13 cellular contexts compared by ENCODE assay signal in genomic region chr4:80307183-80307735, GRCh38. TPM values are rescaled to one million over a fixed set of nuclear protein-coding genes. Genes with fewer than 3 reads are reported as not detected.
A peak's percentile ranks its signal among the peaks of the same experiment; 100 is the strongest.
DNase-seq lines count a peak whose midpoint lies in the region; ATAC-seq and TF ChIP-seq lines count a peak whose summit lies in the region.
"Had no signal": no experiment of that assay in that cellular context is flagged by ENCODE, and none has a peak within 500 bp of the region (broad histone marks: within the 10 kb centered on the region; RNA-seq: fewer than 3 reads in every experiment).

No MANE protein-coding gene starts in this region.

- no peaks in the 10 kb centered on the region for H3K27me3 ChIP-seq in fibroblast of lung (ENCODE audit: control insufficient read depth, insufficient read depth, low read length)
- H3K27me3 ChIP-seq: vagina had no signal

- H3K9ac ChIP-seq in fibroblast of lung (ENCODE audit: insufficient read depth, low read length): no peak overlapping the region

- no peaks in the 10 kb centered on the region for H3K36me3 Mint-ChIP-seq in activated CD8-positive, alpha-beta T cell treated with anti-CD3 and anti-CD28 coated beads for 36 hours (ENCODE audit: low read depth)
- H3K36me3 Mint-ChIP-seq: naive thymus-derived CD4-positive, alpha-beta T cell had no signal

- TF ChIP-seq CTCF in fibroblast of lung (conservative IDR thresholded peaks at IDR 0.05 in 1 of 2, IDR thresholded peaks at IDR 0.05 in 1 of 2; ENCODE audit: low read depth in 1 of 2, low read length in 2 of 2): no peak
- no peak for TF ChIP-seq CTCF in activated CD8-positive, alpha-beta T cell treated with anti-CD3 and anti-CD28 coated beads for 36 hours (IDR thresholded peaks at IDR 0.05)

- H3K4me2 ChIP-seq in fibroblast of lung (ENCODE audit: extremely low read depth, insufficient read depth, low read length): peak overlapping the region; percentile 65

- POLR2A ChIA-PET in HEK293T (lab: Yijun Ruan, JAX): interaction anchor here (1.1 to 1.3 kb wide), 2 partner anchors 41 to 110 kb away, joined by 3 to 15 read pairs; partner anchors contain the start of gene FGF5
- POLR2A ChIA-PET in activated CD8-positive, alpha-beta T cell treated with anti-CD3 and anti-CD28 coated beads for 36 hours (lab: Charles Lee): no interaction called here

- H3K4me3 ChIP-seq in fibroblast of lung (replicated peaks in 1 of 4; ENCODE audit: control extremely low read depth in 1 of 4, insufficient read depth in 1 of 4, low read depth in 3 of 4, low read length in 4 of 4): no peak overlapping the region
- H3K4me3 ChIP-seq: vagina had no signal

- no peaks in the 10 kb centered on the region for H3K9me3 Mint-ChIP-seq in activated CD8-positive, alpha-beta T cell treated with anti-CD3 and anti-CD28 coated beads for 36 hours
- H3K9me3 Mint-ChIP-seq: activated CD4-positive, alpha-beta T cell treated with anti-CD3 and anti-CD28 coated beads, Interleukin-2, amount 10 ng/mL, durations not matched to agents 7 days and 5 days had no signal

- no peaks in the 10 kb centered on the region for H3K9me3 ChIP-seq in fibroblast of lung (ENCODE audit: control insufficient read depth, insufficient read depth, low read depth, low read length)
- H3K9me3 ChIP-seq: vagina had no signal

- CTCF ChIA-PET in HEK293T (lab: Yijun Ruan, JAX): interaction anchor here (0.7 to 1.7 kb wide), 2 partner anchors 91 to 329 kb away, joined by 3 to 5 read pairs; no protein-coding TSS in a partner anchor
- CTCF ChIA-PET in activated CD8-positive, alpha-beta T cell treated with anti-CD3 and anti-CD28 coated beads for 36 hours (lab: Charles Lee): no interaction called here

- no peaks in the 10 kb centered on the region for H3K4me1 Mint-ChIP-seq in activated CD8-positive, alpha-beta T cell treated with anti-CD3 and anti-CD28 coated beads for 36 hours (ENCODE audit: low read depth)
- H3K4me1 Mint-ChIP-seq: activated CD4-positive, alpha-beta T cell treated with anti-CD3 and anti-CD28 coated beads, Interleukin-2, amount 10 ng/mL, durations not matched to agents 7 days and 5 days; naive thymus-derived CD4-positive, alpha-beta T cell had no signal

- no peak overlapping the region for H3K4me3 Mint-ChIP-seq in activated CD8-positive, alpha-beta T cell treated with anti-CD3 and anti-CD28 coated beads for 36 hours
- H3K4me3 Mint-ChIP-seq: activated CD4-positive, alpha-beta T cell treated with anti-CD3 and anti-CD28 coated beads, Interleukin-2, amount 10 ng/mL, durations not matched to agents 7 days and 5 days; naive thymus-derived CD4-positive, alpha-beta T cell had no signal

- intact Hi-C loops in activated CD8-positive, alpha-beta T cell treated with anti-CD3 and anti-CD28 coated beads for 36 hours (cut with micrococcal nuclease): no loop called here

- DNase-seq in A172 (ENCODE audit: low spot score) (peak; percentile 74), HEK293T (ENCODE audit: extremely low spot score) (peak; percentile 52), NCI-H526 (lab: John Stamatoyannopoulos, UW) (peak; percentile 71 to 91), fibroblast of lung (ENCODE audit: low read depth in 2 of 2) (peak in 1 of 2 donors; percentile 88), NOMO-1 treated with dmso at 0.1 percent for 144 hours (lab: John Stamatoyannopoulos, UW; ENCODE audit: unreplicated experiment) (no peak)
- DNase-seq in activated CD8-positive, alpha-beta T cell treated with anti-CD3 and anti-CD28 coated beads for 36 hours: no peak
- DNase-seq: activated CD4-positive, alpha-beta T cell treated with anti-CD3 and anti-CD28 coated beads, Interleukin-2, amount 10 ng/mL, durations not matched to agents 7 days and 5 days; AML-193; naive thymus-derived CD4-positive, alpha-beta T cell had no signal

- no peaks in the 10 kb centered on the region for H3K79me2 ChIP-seq in fibroblast of lung (ENCODE audit: control insufficient read depth, insufficient read depth, low read length)

- H3K27me3 Mint-ChIP-seq in activated CD8-positive, alpha-beta T cell treated with anti-CD3 and anti-CD28 coated beads for 36 hours: peaks cover 13% of the 10 kb centered on the region

- H3K36me3 ChIP-seq in fibroblast of lung (ENCODE audit: control insufficient read depth, insufficient read depth, low read length): no peaks in the 10 kb centered on the region
- H3K36me3 ChIP-seq: vagina had no signal

- no peak overlapping the region for H2AFZ ChIP-seq in fibroblast of lung (ENCODE audit: low read length)

- H4K20me1 ChIP-seq in fibroblast of lung (ENCODE audit: control insufficient read depth, extremely low read depth, insufficient read depth, low read length): no peaks in the 10 kb centered on the region

- peak overlapping the region; percentile 52 for H3K27ac ChIP-seq in fibroblast of lung (ENCODE audit: insufficient read depth, low read length)
- H3K27ac ChIP-seq: vagina had no signal

- peaks cover 25% of the 10 kb centered on the region for H3K4me1 ChIP-seq in fibroblast of lung (ENCODE audit: control insufficient read depth, extremely low read depth, insufficient read depth, low read length)
- H3K4me1 ChIP-seq: vagina had no signal

- no peak overlapping the region for H3K27ac Mint-ChIP-seq in activated CD8-positive, alpha-beta T cell treated with anti-CD3 and anti-CD28 coated beads for 36 hours
- H3K27ac Mint-ChIP-seq: activated CD4-positive, alpha-beta T cell treated with anti-CD3 and anti-CD28 coated beads, Interleukin-2, amount 10 ng/mL, durations not matched to agents 7 days and 5 days; naive thymus-derived CD4-positive, alpha-beta T cell had no signal

- no peak for ATAC-seq in activated CD8-positive, alpha-beta T cell treated with anti-CD3 and anti-CD28 coated beads for 36 hours
- no peak for ATAC-seq in GM19324 (IDR thresholded peaks at IDR 0.05; ENCODE audit: low FRiP score, unreplicated experiment)
- ATAC-seq in HG03196 (IDR thresholded peaks at IDR 0.05; ENCODE audit: unreplicated experiment): no peak
- ATAC-seq: naive thymus-derived CD4-positive, alpha-beta T cell had no signal

TF ChIP-seq in HEK293T, 16 proteins besides CTCF, POLR2A, EP300 and RAD21:
- TF ChIP-seq HDGF (IDR thresholded peaks at IDR 0.05; ENCODE audit: borderline replicate concordance) (no peak), FOXA1 (IDR thresholded peaks at IDR 0.05) (peak; percentile 75), SUZ12 (IDR thresholded peaks at IDR 0.05) (no peak), NFRKB (IDR thresholded peaks at IDR 0.05) (no peak), PKNOX1 (IDR thresholded peaks at IDR 0.05) (peak; percentile 98), SP1 (IDR thresholded peaks at IDR 0.05) (no peak), BHLHE40 (IDR thresholded peaks at IDR 0.05; ENCODE audit: borderline replicate concordance) (no peak), CTBP1 (IDR thresholded peaks at IDR 0.05; ENCODE audit: borderline replicate concordance) (peak; percentile 96), LEF1 (IDR thresholded peaks at IDR 0.05; ENCODE audit: borderline replicate concordance) (peak; percentile 61; the same call in 1 of the 2 replicates), TARDBP (IDR thresholded peaks at IDR 0.05) (0 out of 2 replicates have a peak, but pooled peaks have one; percentile 43), L3MBTL2 (conservative IDR thresholded peaks at IDR 0.05) (no peak), ZNF384 (IDR thresholded peaks at IDR 0.05) (no peak), FOXK2 (IDR thresholded peaks at IDR 0.05) (no peak), ELF4 (IDR thresholded peaks at IDR 0.05) (no peak), FOXM1 (IDR thresholded peaks at IDR 0.05; ENCODE audit: borderline replicate concordance) (peak; percentile 38; the same call in 1 of the 2 replicates), ARNT (IDR thresholded peaks at IDR 0.05) (peak; percentile 96)

RNA-seq across cellular contexts. Expression of gene CFAP299, which starts 28.3 kb away (rescaled TPM):
- total RNA-seq in A172 (2014; rRNA removed; shearing (Covaris generic)): 0.28 and 3.8 TPM in 2 replicates
- 2.3 and 16.2 TPM in 2 replicates for total RNA-seq in fibroblast of lung
- 0.79 and 1.3 TPM in 2 replicates for polyA plus RNA-seq in fibroblast of lung
- polyA plus RNA-seq in fibroblast of lung (2012): 0.73 and 1.2 TPM in 2 replicates
- polyA minus RNA-seq in fibroblast of lung (ENCODE audit: low replicate concordance): 0.56 and 0.94 TPM in 2 replicates
- not detected for total RNA-seq in activated CD8-positive, alpha-beta T cell treated with anti-CD3 and anti-CD28 coated beads for 36 hours
- total RNA-seq: activated CD4-positive, alpha-beta T cell treated with anti-CD3 and anti-CD28 coated beads, Interleukin-2, amount 10 ng/mL, durations not matched to agents 7 days and 5 days; H1; naive thymus-derived CD4-positive, alpha-beta T cell; vagina had no signal
- polyA plus RNA-seq: H1; naive thymus-derived CD4-positive, alpha-beta T cell had no signal

RNA-seq across cellular contexts. Expression of gene FGF5, which starts 40.8 kb away (rescaled TPM):
- total RNA-seq in A172 (2014; rRNA removed; shearing (Covaris generic)): 0.91 and 1.5 TPM in 2 replicates
- 5.4 and 25.8 TPM in 2 replicates for total RNA-seq in fibroblast of lung
- 56.4 and 123 TPM in 2 replicates for polyA plus RNA-seq in fibroblast of lung
- 33.7 and 102 TPM in 2 replicates for polyA plus RNA-seq in fibroblast of lung (2012)
- polyA minus RNA-seq in fibroblast of lung (ENCODE audit: low replicate concordance): 90.1 and 466 TPM in 2 replicates
- not detected for total RNA-seq in activated CD8-positive, alpha-beta T cell treated with anti-CD3 and anti-CD28 coated beads for 36 hours
- total RNA-seq: activated CD4-positive, alpha-beta T cell treated with anti-CD3 and anti-CD28 coated beads, Interleukin-2, amount 10 ng/mL, durations not matched to agents 7 days and 5 days; H1; vagina had no signal
- polyA plus RNA-seq: H1; naive thymus-derived CD4-positive, alpha-beta T cell had no signal

Comparison
In these comparisons a context has a peak if more than half of its experiments do, and no peak if none do; other contexts are left out.
1. DNase-seq: peak in A172 (single experiment), HEK293T (single experiment) and NCI-H526 (2 of 2); none in activated CD8-positive, alpha-beta T cell treated with anti-CD3 and anti-CD28 coated beads for 36 hours (single experiment) and NOMO-1 treated with dmso at 0.1 percent for 144 hours (single experiment).